In the genomic region with DNA sequence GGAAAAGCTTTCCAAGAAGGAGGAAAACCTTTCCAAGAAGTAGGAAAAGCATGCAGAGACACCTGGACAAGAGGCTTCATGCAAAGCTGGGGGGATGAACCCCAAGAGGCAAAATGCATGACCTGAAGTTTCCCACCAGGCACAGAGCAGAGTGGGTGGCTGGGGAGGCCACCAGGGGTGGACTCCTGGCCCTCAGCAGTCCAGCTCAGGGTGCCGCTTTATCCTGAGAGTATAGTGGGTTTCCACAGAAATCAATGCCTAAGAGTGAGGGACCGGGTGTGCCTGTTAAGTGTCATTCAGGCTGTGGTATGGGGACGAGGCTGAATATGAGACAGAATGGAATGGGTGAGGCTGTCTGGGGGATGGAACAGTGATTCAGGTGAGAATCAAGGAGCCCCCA, we compare ENCODE assay signal across 22 cellular contexts. TPM values are rescaled to one million over a fixed set of nuclear protein-coding genes. Genes with fewer than 3 reads are reported as not detected.
DNase-seq lines count a peak whose midpoint lies in the region; ATAC-seq and TF ChIP-seq lines count a peak whose summit lies in the region.
"Had no signal": no experiment of that assay in that cellular context is flagged by ENCODE, and none has a peak within 500 bp of the region (broad histone marks: within the 10 kb centered on the region; RNA-seq: fewer than 3 reads in every experiment).

No MANE protein-coding gene starts in this region.

- CTCF ChIA-PET in activated CD8-positive, alpha-beta memory T cell treated with anti-CD3 and anti-CD28 coated beads, Interleukin-2, amount 10 ng/mL, durations not matched to agents 7 days and 5 days (lab: Charles Lee) = interaction anchor here (0.8 kb wide), 1 partner anchor 8 kb away, joined by 3 read pairs; no protein-coding TSS in a partner anchor
- CTCF ChIA-PET in CD4-positive, alpha-beta memory T cell (lab: Charles Lee; ENCODE audit: partially characterized antibody) = no interaction called here

- POLR2A ChIA-PET in CD4-positive, alpha-beta memory T cell (lab: Charles Lee; ENCODE audit: partially characterized antibody) = no interaction called here

- H3K4me3 ChIP-seq in esophagus muscularis mucosa (no peak overlapping the region), GM23338 (no peak overlapping the region)
- no peak overlapping the region for H3K4me3 ChIP-seq in CD4-positive, alpha-beta memory T cell (ENCODE audit: low read length in 2 of 2)
- H3K4me3 ChIP-seq: A549, GM12878, HAP-1 had no signal

- no peak overlapping the region for H2AFZ ChIP-seq in GM23338

- no peak for TF ChIP-seq CTCF in esophagus muscularis mucosa (IDR thresholded peaks at IDR 0.05)
- no peak for TF ChIP-seq CTCF in osteocyte (IDR thresholded peaks at IDR 0.05)
- TF ChIP-seq CTCF in GM23338 (conservative IDR thresholded peaks at IDR 0.05; ENCODE audit: low read depth in 2 of 2) = no peak

- peak; percentile 23 for DNase-seq in activated CD8-positive, alpha-beta memory T cell treated with anti-CD3 and anti-CD28 coated beads, Interleukin-2, amount 10 ng/mL, durations not matched to agents 7 days and 5 days
- DNase-seq in activated CD8-positive, alpha-beta memory T cell treated with anti-CD3 and anti-CD28 coated beads, Interleukin-2, amount 50 U/mL, for 48 hours = no peak
- DNase-seq in esophagus muscularis mucosa (ENCODE audit: extremely low spot score) (peak; percentile 85), osteocyte (ENCODE audit: extremely low spot score, unreplicated experiment) (peak; percentile 42), GM23338 (ENCODE audit: low spot score) (no peak)
- DNase-seq in CD4-positive, alpha-beta memory T cell = no peak
- DNase-seq: 8988T; ACHN; C1 segment of cervical spinal cord; Caco-2; CD8-positive, alpha-beta T cell; DMS153; DND-41; EL; GDM1; GOT3; HFFc6 had no signal

- intact Hi-C loops in esophagus muscularis mucosa (cut with DNase I) = no loop called here
- intact Hi-C loops in CD4-positive, alpha-beta memory T cell (cut with micrococcal nuclease) = no loop called here

- no peaks in the 10 kb centered on the region for H3K9me3 ChIP-seq in esophagus muscularis mucosa
- no peaks in the 10 kb centered on the region for H3K9me3 ChIP-seq in CD4-positive, alpha-beta memory T cell (ENCODE audit: control insufficient read depth in 1 of 2, low read length in 2 of 2)
- H3K9me3 ChIP-seq: A549, HAP-1 had no signal

- no peaks in the 10 kb centered on the region for H3F3A ChIP-seq in GM23338 (replicated peaks; ENCODE audit: low read depth)

- H3K36me3 ChIP-seq in esophagus muscularis mucosa (no peaks in the 10 kb centered on the region), GM23338 (ENCODE audit: insufficient read depth) (no peaks in the 10 kb centered on the region)
- no peaks in the 10 kb centered on the region for H3K36me3 ChIP-seq in CD4-positive, alpha-beta memory T cell (ENCODE audit: insufficient read depth, low read length)
- H3K36me3 ChIP-seq: HAP-1 had no signal

- ATAC-seq in activated CD8-positive, alpha-beta memory T cell treated with anti-CD3 and anti-CD28 coated beads, Interleukin-2, amount 10 ng/mL, durations not matched to agents 7 days and 5 days = no peak
- no peak for ATAC-seq in GM18498 (IDR thresholded peaks at IDR 0.05; ENCODE audit: unreplicated experiment)
- no peak for ATAC-seq in GM23338
- ATAC-seq: A549; CD8-positive, alpha-beta T cell; GM12878 had no signal

- no peak for TF ChIP-seq POLR2A in esophagus muscularis mucosa (IDR thresholded peaks at IDR 0.05; ENCODE audit: low read depth)

- WGBS in esophagus muscularis mucosa = 79% methylated on average over 3 of the region's 3 CpGs

- H3K4me1 ChIP-seq in esophagus muscularis mucosa (no peaks in the 10 kb centered on the region), GM23338 (ENCODE audit: insufficient read depth) (no peaks in the 10 kb centered on the region; the same call in 1 of the 2 replicates)
- H3K4me1 ChIP-seq in CD4-positive, alpha-beta memory T cell (ENCODE audit: insufficient read depth, low read length) = no peaks in the 10 kb centered on the region
- H3K4me1 ChIP-seq: A549, HAP-1 had no signal

- peaks cover 18% of the 10 kb centered on the region for H3K27me3 Mint-ChIP-seq in activated CD8-positive, alpha-beta memory T cell treated with anti-CD3 and anti-CD28 coated beads, Interleukin-2, amount 10 ng/mL, durations not matched to agents 7 days and 5 days
- H3K27me3 Mint-ChIP-seq in osteocyte (ENCODE audit: unreplicated experiment) (peaks cover 19% of the 10 kb centered on the region), GM23338 (ENCODE audit: insufficient read depth, low read depth, poor library complexity) (no peaks in the 10 kb centered on the region)
- peaks cover 4% of the 10 kb centered on the region in 2 donors for H3K27me3 Mint-ChIP-seq in CD4-positive, alpha-beta memory T cell

- no peaks in the 10 kb centered on the region for H3K36me3 Mint-ChIP-seq in activated CD8-positive, alpha-beta memory T cell treated with anti-CD3 and anti-CD28 coated beads, Interleukin-2, amount 10 ng/mL, durations not matched to agents 7 days and 5 days
- H3K36me3 Mint-ChIP-seq in osteocyte (ENCODE audit: unreplicated experiment) (no peaks in the 10 kb centered on the region), GM23338 (ENCODE audit: low read depth) (no peaks in the 10 kb centered on the region)
- H3K36me3 Mint-ChIP-seq in CD4-positive, alpha-beta memory T cell = no peaks in the 10 kb centered on the region
- H3K36me3 Mint-ChIP-seq: CD8-positive, alpha-beta T cell had no signal

- no peaks in the 10 kb centered on the region for H4K20me1 ChIP-seq in GM23338 (replicated peaks; ENCODE audit: insufficient read depth)

- peaks cover 0 to 50% (median 0%) of the 10 kb centered on the region in 4 donors for H3K27me3 ChIP-seq in esophagus muscularis mucosa
- no peaks in the 10 kb centered on the region for H3K27me3 ChIP-seq in CD4-positive, alpha-beta memory T cell (ENCODE audit: insufficient read depth, low read length)
- H3K27me3 ChIP-seq in GM23338 (ENCODE audit: insufficient read depth) = no peaks in the 10 kb centered on the region

- H3K9me3 Mint-ChIP-seq in activated CD8-positive, alpha-beta memory T cell treated with anti-CD3 and anti-CD28 coated beads, Interleukin-2, amount 10 ng/mL, durations not matched to agents 7 days and 5 days (ENCODE audit: low read depth) = no peaks in the 10 kb centered on the region
- H3K9me3 Mint-ChIP-seq in osteocyte (ENCODE audit: unreplicated experiment) (no peaks in the 10 kb centered on the region), GM23338 (no peaks in the 10 kb centered on the region)
- H3K9me3 Mint-ChIP-seq in CD4-positive, alpha-beta memory T cell = no peaks in the 10 kb centered on the region
- H3K9me3 Mint-ChIP-seq: CD8-positive, alpha-beta T cell; HFFc6 had no signal

- H3K4me2 ChIP-seq in GM23338 = no peak overlapping the region
- H3K4me2 ChIP-seq: A549 had no signal

- no peaks in the 10 kb centered on the region for H3K4me1 Mint-ChIP-seq in activated CD8-positive, alpha-beta memory T cell treated with anti-CD3 and anti-CD28 coated beads, Interleukin-2, amount 10 ng/mL, durations not matched to agents 7 days and 5 days
- no peaks in the 10 kb centered on the region for H3K4me1 Mint-ChIP-seq in osteocyte (ENCODE audit: unreplicated experiment)
- H3K4me1 Mint-ChIP-seq in CD4-positive, alpha-beta memory T cell = no peaks in the 10 kb centered on the region
- H3K4me1 Mint-ChIP-seq in GM23338 = peaks cover 11% of the 10 kb centered on the region

- H3K79me2 ChIP-seq in GM23338 (replicated peaks; ENCODE audit: insufficient read depth) = no peaks in the 10 kb centered on the region

- no peak overlapping the region for H3K27ac Mint-ChIP-seq in activated CD8-positive, alpha-beta memory T cell treated with anti-CD3 and anti-CD28 coated beads, Interleukin-2, amount 10 ng/mL, durations not matched to agents 7 days and 5 days
- H3K27ac Mint-ChIP-seq in osteocyte (ENCODE audit: unreplicated experiment) = no peak overlapping the region
- no peak overlapping the region for H3K27ac Mint-ChIP-seq in CD4-positive, alpha-beta memory T cell
- H3K27ac Mint-ChIP-seq in GM23338 = no peak overlapping the region
- H3K27ac Mint-ChIP-seq: CD8-positive, alpha-beta T cell; HFFc6 had no signal

- H3K27ac ChIP-seq in esophagus muscularis mucosa (replicated peaks in 1 of 4) = no peak overlapping the region
- H3K27ac ChIP-seq in CD4-positive, alpha-beta memory T cell (ENCODE audit: low read depth, low read length) = no peak overlapping the region
- H3K27ac ChIP-seq in GM23338 (ENCODE audit: low read depth) = no peak overlapping the region
- H3K27ac ChIP-seq: A549 had no signal

- TF ChIP-seq EP300 in esophagus muscularis mucosa (IDR thresholded peaks at IDR 0.05) = no peak

- no peak overlapping the region for H3K4me3 Mint-ChIP-seq in activated CD8-positive, alpha-beta memory T cell treated with anti-CD3 and anti-CD28 coated beads, Interleukin-2, amount 10 ng/mL, durations not matched to agents 7 days and 5 days
- H3K4me3 Mint-ChIP-seq in osteocyte (ENCODE audit: unreplicated experiment) (no peak overlapping the region), GM23338 (no peak overlapping the region)
- no peak overlapping the region for H3K4me3 Mint-ChIP-seq in CD4-positive, alpha-beta memory T cell
- H3K4me3 Mint-ChIP-seq: CD8-positive, alpha-beta T cell; HFFc6 had no signal

- H3K9me2 ChIP-seq in GM23338 (ENCODE audit: insufficient read depth) = peaks cover 9% of the 10 kb centered on the region

TF ChIP-seq in GM23338, 12 proteins besides CTCF, POLR2A, EP300 and RAD21 (continues in another document):
- TF ChIP-seq JUNB (IDR thresholded peaks at IDR 0.05; ENCODE audit: unreplicated experiment) = no peak
- TF ChIP-seq EZH2phosphoT487 (IDR thresholded peaks at IDR 0.05; ENCODE audit: unreplicated experiment) = no peak
- no peak for TF ChIP-seq POLR2AphosphoS5 (IDR thresholded peaks at IDR 0.05; ENCODE audit: low read depth)
- TF ChIP-seq STAT1 (IDR thresholded peaks at IDR 0.05; ENCODE audit: unreplicated experiment) = no peak
- no peak for TF ChIP-seq ZNF114 (CRISPR knock-in tag; IDR thresholded peaks at IDR 0.05)
- no peak for TF ChIP-seq NANOG (IDR thresholded peaks at IDR 0.05; ENCODE audit: borderline replicate concordance)

RNA-seq across cellular contexts. Expression of a gene that starts 25.4 kb away (rescaled TPM):
- total RNA-seq in activated CD8-positive, alpha-beta memory T cell treated with anti-CD3 and anti-CD28 coated beads, Interleukin-2, amount 10 ng/mL, durations not matched to agents 7 days and 5 days = under 1 TPM in 1 of 2 experiments, not detected in 1; 0.52 TPM
- total RNA-seq in esophagus muscularis mucosa = 10 to 100 TPM; 13.3 to 22.0 (median 19.9) TPM
- 1.2 and 1.3 TPM in 2 replicates for total RNA-seq in osteocyte
- under 1 TPM; 0.26 to 0.33 TPM for total RNA-seq in CD4-positive, alpha-beta memory T cell
- under 1 TPM in 1 of 2 donors, not detected in 1; 0.20 TPM for polyA plus RNA-seq in CD4-positive, alpha-beta memory T cell
- total RNA-seq in GM23338 (2014; rRNA removed; shearing (Covaris generic)) = 21.2 and 21.6 TPM in 2 replicates
- 6.2 and 7.5 TPM in 2 replicates for polyA plus RNA-seq in GM23338 (2016; fragmentation: Nextera tagmentation; extraction: Ambion mirVana)
- total RNA-seq: GM12878 had no signal

RNA-seq across cellular contexts. Expression of a gene that starts 54.2 kb away (rescaled TPM):
- total RNA-seq in activated CD8-positive, alpha-beta memory T cell treated with anti-CD3 and anti-CD28 coated beads, Interleukin-2, amount 10 ng/mL, durations not matched to agents 7 days and 5 days = not detected
- total RNA-seq in esophagus muscularis mucosa (not detected), osteocyte (not detected in 2 replicates)
- total RNA-seq in CD4-positive, alpha-beta memory T cell = not detected
- not detected for polyA plus RNA-seq in CD4-positive, alpha-beta memory T cell
- total RNA-seq in GM23338 (2014; rRNA removed; shearing (Covaris generic)) = not detected in 2 replicates
- not detected in 2 replicates for polyA plus RNA-seq in GM23338 (2016; fragmentation: Nextera tagmentation; extraction: Ambion mirVana)
- total RNA-seq: Caco-2; CD8-positive, alpha-beta T cell; GM12878; HFFc6 had no signal
- polyA plus RNA-seq: A549, BJ, GM12878 had no signal

Comparison
In these comparisons a context has a peak if more than half of its experiments do, and no peak if none do; other contexts are left out.
1. DNase-seq: peak in activated CD8-positive, alpha-beta memory T cell treated with anti-CD3 and anti-CD28 coated beads, Interleukin-2, amount 10 ng/mL, durations not matched to agents 7 days and 5 days (single experiment), esophagus muscularis mucosa (single experiment) and osteocyte (single experiment); none in activated CD8-positive, alpha-beta memory T cell treated with anti-CD3 and anti-CD28 coated beads, Interleukin-2, amount 50 U/mL, for 48 hours (single experiment), CD4-positive, alpha-beta memory T cell (0 of 5) and GM23338 (single experiment).